ENCODE assay signal across 2 cellular contexts in the genomic region with DNA sequence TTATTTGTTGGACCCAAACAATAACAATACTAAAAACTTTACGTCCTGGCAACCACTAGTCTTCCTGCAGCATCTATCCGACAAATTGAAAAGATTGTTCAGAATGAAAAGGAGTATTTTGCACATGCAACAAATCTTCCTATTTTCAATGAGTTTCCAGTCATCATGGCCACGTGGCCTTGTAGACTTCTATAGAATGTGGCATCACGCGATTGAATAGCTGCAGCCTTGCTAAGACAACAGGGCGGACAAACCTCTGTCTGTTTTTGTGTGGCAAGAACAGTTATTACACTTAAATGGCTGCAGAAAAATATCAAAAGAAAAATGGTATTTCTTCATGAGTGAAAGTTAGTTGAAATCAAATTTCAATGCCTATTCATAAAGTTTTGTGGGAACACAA.
TF ChIP-seq lines count a peak whose summit lies in the region.

No MANE protein-coding gene starts in this region.

TF ChIP-seq in SK-N-SH, 30 proteins besides CTCF, POLR2A, EP300 and RAD21 (continued from another document):
- TF ChIP-seq, protein P1, sequence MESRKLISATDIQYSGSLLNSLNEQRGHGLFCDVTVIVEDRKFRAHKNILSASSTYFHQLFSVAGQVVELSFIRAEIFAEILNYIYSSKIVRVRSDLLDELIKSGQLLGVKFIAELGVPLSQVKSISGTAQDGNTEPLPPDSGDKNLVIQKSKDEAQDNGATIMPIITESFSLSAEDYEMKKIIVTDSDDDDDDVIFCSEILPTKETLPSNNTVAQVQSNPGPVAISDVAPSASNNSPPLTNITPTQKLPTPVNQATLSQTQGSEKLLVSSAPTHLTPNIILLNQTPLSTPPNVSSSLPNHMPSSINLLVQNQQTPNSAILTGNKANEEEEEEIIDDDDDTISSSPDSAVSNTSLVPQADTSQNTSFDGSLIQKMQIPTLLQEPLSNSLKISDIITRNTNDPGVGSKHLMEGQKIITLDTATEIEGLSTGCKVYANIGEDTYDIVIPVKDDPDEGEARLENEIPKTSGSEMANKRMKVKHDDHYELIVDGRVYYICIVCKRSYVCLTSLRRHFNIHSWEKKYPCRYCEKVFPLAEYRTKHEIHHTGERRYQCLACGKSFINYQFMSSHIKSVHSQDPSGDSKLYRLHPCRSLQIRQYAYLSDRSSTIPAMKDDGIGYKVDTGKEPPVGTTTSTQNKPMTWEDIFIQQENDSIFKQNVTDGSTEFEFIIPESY (IDR thresholded peaks at IDR 0.05; ENCODE audit: borderline replicate concordance, low read depth) = no peak
- no peak for TF ChIP-seq CHD2 (IDR thresholded peaks at IDR 0.05; ENCODE audit: low read length, partially characterized antibody)
- no peak for TF ChIP-seq FOXM1 (IDR thresholded peaks at IDR 0.05; ENCODE audit: low read depth)
TF ChIP-seq in SK-N-SH: peak in this region for 0.

TF ChIP-seq in SK-N-SH treated with all-trans-retinoic acid at 6 μM for 48 hours, 23 proteins besides CTCF, POLR2A, EP300 and RAD21 (continued from another document):
- TF ChIP-seq, protein P2, sequence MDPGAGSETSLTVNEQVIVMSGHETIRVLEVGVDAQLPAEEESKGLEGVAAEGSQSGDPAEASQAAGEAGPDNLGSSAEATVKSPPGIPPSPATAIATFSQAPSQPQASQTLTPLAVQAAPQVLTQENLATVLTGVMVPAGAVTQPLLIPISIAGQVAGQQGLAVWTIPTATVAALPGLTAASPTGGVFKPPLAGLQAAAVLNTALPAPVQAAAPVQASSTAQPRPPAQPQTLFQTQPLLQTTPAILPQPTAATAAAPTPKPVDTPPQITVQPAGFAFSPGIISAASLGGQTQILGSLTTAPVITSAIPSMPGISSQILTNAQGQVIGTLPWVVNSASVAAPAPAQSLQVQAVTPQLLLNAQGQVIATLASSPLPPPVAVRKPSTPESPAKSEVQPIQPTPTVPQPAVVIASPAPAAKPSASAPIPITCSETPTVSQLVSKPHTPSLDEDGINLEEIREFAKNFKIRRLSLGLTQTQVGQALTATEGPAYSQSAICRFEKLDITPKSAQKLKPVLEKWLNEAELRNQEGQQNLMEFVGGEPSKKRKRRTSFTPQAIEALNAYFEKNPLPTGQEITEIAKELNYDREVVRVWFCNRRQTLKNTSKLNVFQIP (CRISPR knock-in tag; IDR thresholded peaks at IDR 0.05; ENCODE audit: borderline replicate concordance, low read depth) = no peak
- TF ChIP-seq ARNTL (CRISPR knock-in tag; IDR thresholded peaks at IDR 0.05; ENCODE audit: borderline replicate concordance, low read depth) (no peak), ISL1 (CRISPR knock-in tag; IDR thresholded peaks at IDR 0.05) (no peak), PPARA (CRISPR knock-in tag; IDR thresholded peaks at IDR 0.05; ENCODE audit: borderline replicate concordance) (no peak), ZNF8 (CRISPR knock-in tag; IDR thresholded peaks at IDR 0.05) (no peak), OSR1 (CRISPR knock-in tag; IDR thresholded peaks at IDR 0.05) (no peak), CSDC2 (CRISPR knock-in tag; IDR thresholded peaks at IDR 0.05) (no peak), GLIS3 (CRISPR knock-in tag; IDR thresholded peaks at IDR 0.05) (no peak), ZNF70 (CRISPR knock-in tag; IDR thresholded peaks at IDR 0.05) (no peak), ZC3H10 (CRISPR knock-in tag; IDR thresholded peaks at IDR 0.05) (no peak)
- TF ChIP-seq, protein P3, sequence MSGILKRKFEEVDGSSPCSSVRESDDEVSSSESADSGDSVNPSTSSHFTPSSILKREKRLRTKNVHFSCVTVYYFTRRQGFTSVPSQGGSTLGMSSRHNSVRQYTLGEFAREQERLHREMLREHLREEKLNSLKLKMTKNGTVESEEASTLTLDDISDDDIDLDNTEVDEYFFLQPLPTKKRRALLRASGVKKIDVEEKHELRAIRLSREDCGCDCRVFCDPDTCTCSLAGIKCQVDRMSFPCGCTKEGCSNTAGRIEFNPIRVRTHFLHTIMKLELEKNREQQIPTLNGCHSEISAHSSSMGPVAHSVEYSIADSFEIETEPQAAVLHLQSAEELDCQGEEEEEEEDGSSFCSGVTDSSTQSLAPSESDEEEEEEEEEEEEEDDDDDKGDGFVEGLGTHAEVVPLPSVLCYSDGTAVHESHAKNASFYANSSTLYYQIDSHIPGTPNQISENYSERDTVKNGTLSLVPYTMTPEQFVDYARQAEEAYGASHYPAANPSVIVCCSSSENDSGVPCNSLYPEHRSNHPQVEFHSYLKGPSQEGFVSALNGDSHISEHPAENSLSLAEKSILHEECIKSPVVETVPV (CRISPR knock-in tag; IDR thresholded peaks at IDR 0.05) = no peak
